In the genomic region with DNA sequence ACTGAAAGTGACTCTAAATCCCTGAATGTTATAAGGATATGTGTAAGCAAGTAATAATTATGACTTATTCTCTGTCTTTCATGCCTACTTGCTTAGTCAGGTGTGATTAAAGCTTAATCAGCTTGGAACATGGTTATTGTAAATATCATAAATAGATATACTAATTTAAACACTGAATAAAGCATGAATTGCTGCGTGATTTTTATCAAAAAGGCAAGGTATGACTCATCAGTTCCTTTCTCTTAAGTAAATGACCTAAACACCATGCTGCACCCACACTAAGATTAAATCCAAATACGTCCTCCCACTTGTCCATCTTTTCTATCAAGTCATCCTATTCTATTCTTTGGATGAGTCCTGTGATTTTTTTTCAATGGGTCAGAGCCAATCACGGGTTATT, we compare ENCODE assay signal across 12 cellular contexts.
A peak's percentile ranks its signal among the peaks of the same experiment; 100 is the strongest.
DNase-seq lines count a peak whose midpoint lies in the region; ATAC-seq, FAIRE-seq and TF ChIP-seq lines count a peak whose summit lies in the region.
"Had no signal": no experiment of that assay in that cellular context is flagged by ENCODE, and none has a peak within 500 bp of the region (broad histone marks: within the 10 kb centered on the region; RNA-seq: fewer than 3 reads in every experiment).

No MANE protein-coding gene starts in this region.

- H3K4me3 ChIP-seq in fibroblast of mammary gland (ENCODE audit: control insufficient read depth, low read depth, low read length) = no peak overlapping the region
- H3K4me3 ChIP-seq in mucosa of descending colon = no peak overlapping the region
- H3K4me3 ChIP-seq: skin epidermis, upper lobe of right lung had no signal

- peak overlapping the region; percentile 23 for H3K4me3 Mint-ChIP-seq in stimulated activated naive CD8-positive, alpha-beta T cell treated with anti-CD3 and anti-CD28 coated beads, Interleukin-15, Interleukin-2, amounts not matched to agents 100 ng/mL and 50 ng/mL, for 24 hours
- H3K4me3 Mint-ChIP-seq: natural killer cell had no signal

- peaks cover 44% of the 10 kb centered on the region for H3K4me1 Mint-ChIP-seq in stimulated activated naive CD8-positive, alpha-beta T cell treated with anti-CD3 and anti-CD28 coated beads, Interleukin-15, Interleukin-2, amounts not matched to agents 100 ng/mL and 50 ng/mL, for 24 hours (ENCODE audit: low read depth)
- H3K4me1 Mint-ChIP-seq: natural killer cell had no signal

- no peak overlapping the region for H3K27ac Mint-ChIP-seq in activated naive CD4-positive, alpha-beta T cell treated with anti-CD3 and anti-CD28 coated beads, Interleukin-2, amount 50 U/mL, for 72 hours
- peak overlapping the region; percentile 11 for H3K27ac Mint-ChIP-seq in stimulated activated naive CD8-positive, alpha-beta T cell treated with anti-CD3 and anti-CD28 coated beads, Interleukin-15, Interleukin-2, amounts not matched to agents 100 ng/mL and 50 ng/mL, for 24 hours
- H3K27ac Mint-ChIP-seq: natural killer cell had no signal

- DNase-seq in activated naive CD4-positive, alpha-beta T cell treated with anti-CD3 and anti-CD28 coated beads, Interleukin-2, amount 50 U/mL, for 72 hours (ENCODE audit: low spot score in 2 of 2) = no peak
- DNase-seq in activated naive CD4-positive, alpha-beta T cell treated with Interleukin-2 at 50 U/mL for 16 hours = no peak
- peak; percentile 62 for DNase-seq in RWPE1 (ENCODE audit: low spot score)
- DNase-seq in fibroblast of mammary gland (ENCODE audit: low read depth) = peak; percentile 95
- DNase-seq in GM12892 (ENCODE audit: insufficient read length) = no peak
- no peak for DNase-seq in mucosa of descending colon
- no peak for DNase-seq in GOT3 (lab: John Stamatoyannopoulos, UW)
- DNase-seq: islet precursor cell, natural killer cell, upper lobe of right lung had no signal

- intact Hi-C loops in mucosa of descending colon (cut with DNase I, micrococcal nuclease) = no loop called here

- no peak for FAIRE-seq in GM12892 (lab: Jason Lieb, UNC)

- ATAC-seq in activated naive CD4-positive, alpha-beta T cell treated with anti-CD3 and anti-CD28 coated beads, Interleukin-2, amount 50 U/mL, for 72 hours = peak; percentile 20 to 37
- ATAC-seq in mucosa of descending colon = no peak
- ATAC-seq: natural killer cell, upper lobe of right lung had no signal

- CTCF ChIA-PET in RWPE1 (lab: Yijun Ruan, JAX) = interaction anchor here (0.7 to 1.0 kb wide), 2 partner anchors 31 to 93 kb away, joined by 3 read pairs; no protein-coding TSS in a partner anchor

- no peaks in the 10 kb centered on the region for H3K9me3 ChIP-seq in mucosa of descending colon
- H3K9me3 ChIP-seq: upper lobe of right lung had no signal

- no peak for TF ChIP-seq POLR2A in GM12892 (IDR thresholded peaks at IDR 0.05; ENCODE audit: low read depth, low read length)

- H3K9me3 Mint-ChIP-seq in activated naive CD4-positive, alpha-beta T cell treated with anti-CD3 and anti-CD28 coated beads, Interleukin-2, amount 50 U/mL, for 72 hours = peaks cover 0 to 5% of the 10 kb centered on the region in 2 donors
- peaks cover 5% of the 10 kb centered on the region for H3K9me3 Mint-ChIP-seq in stimulated activated naive CD8-positive, alpha-beta T cell treated with anti-CD3 and anti-CD28 coated beads, Interleukin-15, Interleukin-2, amounts not matched to agents 100 ng/mL and 50 ng/mL, for 24 hours
- H3K9me3 Mint-ChIP-seq: natural killer cell had no signal

- peaks cover 0 to 6% of the 10 kb centered on the region in 2 donors for H3K36me3 Mint-ChIP-seq in activated naive CD4-positive, alpha-beta T cell treated with anti-CD3 and anti-CD28 coated beads, Interleukin-2, amount 50 U/mL, for 72 hours
- no peaks in the 10 kb centered on the region for H3K36me3 Mint-ChIP-seq in stimulated activated naive CD8-positive, alpha-beta T cell treated with anti-CD3 and anti-CD28 coated beads, Interleukin-15, Interleukin-2, amounts not matched to agents 100 ng/mL and 50 ng/mL, for 24 hours (ENCODE audit: low read depth)
- H3K36me3 Mint-ChIP-seq: natural killer cell had no signal

- POLR2A ChIA-PET in RWPE1 (lab: Yijun Ruan, JAX; ENCODE audit: low non-redundant PET) = interaction anchor here (0.9 to 1.0 kb wide), 2 partner anchors 86 to 124 kb away, joined by 3 read pairs; partner anchors contain the start of gene MTAP

- H3K27ac ChIP-seq in RWPE1 = no peak overlapping the region
- H3K27ac ChIP-seq: upper lobe of right lung had no signal

- no peak for TF ChIP-seq CTCF in RWPE1 (conservative IDR thresholded peaks at IDR 0.05; ENCODE audit: low read depth)
- TF ChIP-seq CTCF in fibroblast of mammary gland (conservative IDR thresholded peaks at IDR 0.05; ENCODE audit: control insufficient read depth, insufficient read depth, low read depth, low read length) = no peak
- no peak for TF ChIP-seq CTCF in mucosa of descending colon (IDR thresholded peaks at IDR 0.05)

- peaks cover 3% of the 10 kb centered on the region for H3K27me3 Mint-ChIP-seq in stimulated activated naive CD8-positive, alpha-beta T cell treated with anti-CD3 and anti-CD28 coated beads, Interleukin-15, Interleukin-2, amounts not matched to agents 100 ng/mL and 50 ng/mL, for 24 hours

- H3K36me3 ChIP-seq in mucosa of descending colon (ENCODE audit: low read depth) = no peaks in the 10 kb centered on the region
- H3K36me3 ChIP-seq: upper lobe of right lung had no signal

- H3K4me1 ChIP-seq in mucosa of descending colon (ENCODE audit: low read depth) = no peaks in the 10 kb centered on the region
- H3K4me1 ChIP-seq: upper lobe of right lung had no signal

Comparison
In these comparisons a context has a peak if more than half of its experiments do, and no peak if none do; other contexts are left out.
1. DNase-seq: peak in RWPE1 (single experiment) and fibroblast of mammary gland (single experiment); none in activated naive CD4-positive, alpha-beta T cell treated with anti-CD3 and anti-CD28 coated beads, Interleukin-2, amount 50 U/mL, for 72 hours (0 of 2), activated naive CD4-positive, alpha-beta T cell treated with Interleukin-2 at 50 U/mL for 16 hours (single experiment), GM12892 (single experiment), mucosa of descending colon (0 of 3) and GOT3 (single experiment).